ENCODE assay signal across 1 cellular context in the genomic region with DNA sequence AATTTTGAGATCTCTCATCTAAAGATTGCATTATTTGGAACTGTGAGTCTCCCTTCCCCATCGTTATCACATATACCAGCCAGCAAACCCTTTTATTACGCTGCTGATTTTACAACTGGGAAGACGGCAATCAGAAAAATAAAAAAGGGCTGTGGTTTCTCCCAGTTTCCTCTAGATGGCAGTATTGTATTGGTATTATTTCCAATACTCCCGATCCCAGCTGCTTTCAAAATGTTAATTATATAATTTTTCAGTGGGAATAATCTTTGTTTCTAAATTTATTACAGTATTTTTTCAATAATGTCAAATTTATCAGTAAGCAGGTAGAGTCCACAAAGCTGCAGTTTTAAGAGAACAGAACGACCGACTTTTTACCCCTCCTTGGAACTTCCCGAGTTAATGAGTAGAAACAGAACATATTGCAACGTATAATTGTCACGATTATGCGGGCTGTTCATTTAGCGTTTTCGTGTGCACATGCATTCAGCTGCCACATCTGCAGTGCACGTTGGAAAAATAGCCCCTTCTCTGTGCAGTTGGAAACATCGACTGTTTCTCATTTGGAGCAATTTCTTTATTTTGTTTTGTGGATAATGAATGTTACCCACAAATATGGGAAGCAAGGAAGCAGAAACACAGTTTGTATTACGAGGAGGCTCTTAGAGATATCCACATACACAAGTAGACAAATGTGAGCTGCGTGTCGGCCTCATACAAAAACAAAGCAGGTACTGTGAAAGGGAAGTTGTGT.
TF ChIP-seq lines count a peak whose summit lies in the region.

No MANE protein-coding gene starts in this region.

TF ChIP-seq in GM23338, 12 proteins besides CTCF, POLR2A, EP300 and RAD21 (continued from another document):
- TF ChIP-seq REST (IDR thresholded peaks at IDR 0.05; ENCODE audit: unreplicated experiment) (no peak), NANOG (IDR thresholded peaks at IDR 0.05; ENCODE audit: borderline replicate concordance) (no peak), STAT1 (IDR thresholded peaks at IDR 0.05; ENCODE audit: unreplicated experiment) (no peak)
- TF ChIP-seq, protein P1, sequence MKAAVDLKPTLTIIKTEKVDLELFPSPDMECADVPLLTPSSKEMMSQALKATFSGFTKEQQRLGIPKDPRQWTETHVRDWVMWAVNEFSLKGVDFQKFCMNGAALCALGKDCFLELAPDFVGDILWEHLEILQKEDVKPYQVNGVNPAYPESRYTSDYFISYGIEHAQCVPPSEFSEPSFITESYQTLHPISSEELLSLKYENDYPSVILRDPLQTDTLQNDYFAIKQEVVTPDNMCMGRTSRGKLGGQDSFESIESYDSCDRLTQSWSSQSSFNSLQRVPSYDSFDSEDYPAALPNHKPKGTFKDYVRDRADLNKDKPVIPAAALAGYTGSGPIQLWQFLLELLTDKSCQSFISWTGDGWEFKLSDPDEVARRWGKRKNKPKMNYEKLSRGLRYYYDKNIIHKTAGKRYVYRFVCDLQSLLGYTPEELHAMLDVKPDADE (IDR thresholded peaks at IDR 0.05) = no peak
